ENCODE assay signal across 8 cellular contexts in genomic region chr17:78125976-78126894, GRCh38. TPM values are rescaled to one million over a fixed set of nuclear protein-coding genes. Genes with fewer than 3 reads are reported as not detected.
A peak's percentile ranks its signal among the peaks of the same experiment; 100 is the strongest.
DNase-seq lines count a peak whose midpoint lies in the region; ATAC-seq, FAIRE-seq and TF ChIP-seq lines count a peak whose summit lies in the region.

No MANE protein-coding gene starts in this region.

- H3K27ac ChIP-seq in H1 (ENCODE audit: low read depth, low read length) = no peak overlapping the region
- peak overlapping the region; percentile 7 to 73 (median 66) for H3K27ac ChIP-seq in gastrocnemius medialis

- no peak overlapping the region; the same call in 1 of the 2 replicates for H2BK15ac ChIP-seq in H1 (ENCODE audit: low read length)

- no peak overlapping the region for H2AFZ ChIP-seq in H1 (ENCODE audit: low read length)

- no peak overlapping the region for H4K5ac ChIP-seq in H1 (ENCODE audit: insufficient read length, low read depth, low read length)

- TF ChIP-seq EP300 in H1 (IDR thresholded peaks at IDR 0.05; ENCODE audit: borderline replicate concordance in 1 of 2, low read depth in 2 of 2, low read length in 2 of 2) = no peak

- no peaks in the 10 kb centered on the region for H3K79me2 ChIP-seq in H1 (ENCODE audit: control insufficient read depth in 1 of 2, insufficient read depth in 2 of 2, low read length in 2 of 2)

- H3K79me1 ChIP-seq in H1 (ENCODE audit: low read depth, low read length) = peaks cover 3% of the 10 kb centered on the region

- H3K23me2 ChIP-seq in H1 (ENCODE audit: low read depth, low read length) = peaks cover 14% of the 10 kb centered on the region

- H3K4me1 ChIP-seq in NT2/D1 (ENCODE audit: insufficient read depth, insufficient read length) (peaks cover 40% of the 10 kb centered on the region), H1 (replicated peaks in 1 of 4; ENCODE audit: control insufficient read depth in 3 of 4, insufficient read depth in 4 of 4, low read length in 3 of 4) (peaks cover 0 to 23% (median 17%) of the 10 kb centered on the region in 4 experiments; a peak in 6 of 7 replicates), gastrocnemius medialis (peaks cover 5 to 24% of the 10 kb centered on the region in 2 donors)

- H3K14ac ChIP-seq in H1 (ENCODE audit: insufficient read length) = no peak overlapping the region

- H2BK5ac ChIP-seq in H1 (ENCODE audit: low read depth, low read length) = peak overlapping the region; percentile 55; the same call in 1 of the 2 replicates

- H3K27me3 ChIP-seq in NT2/D1 (ENCODE audit: insufficient read depth, insufficient read length) = peaks cover 9% of the 10 kb centered on the region
- peaks cover 0 to 6% (median 5%) of the 10 kb centered on the region in 4 experiments; a peak in 5 of 7 replicates for H3K27me3 ChIP-seq in H1 (replicated peaks in 1 of 4; ENCODE audit: control insufficient read depth in 3 of 4, extremely low read depth in 1 of 4, insufficient read depth in 3 of 4, low read length in 3 of 4)
- H3K27me3 ChIP-seq in gastrocnemius medialis = peaks cover 18 to 37% (median 27%) of the 10 kb centered on the region in 3 donors

- peak overlapping the region; percentile 87 for H3K9ac ChIP-seq in NT2/D1 (ENCODE audit: insufficient read length, low read depth)
- H3K9ac ChIP-seq in H1 (replicated peaks in 1 of 4; ENCODE audit: extremely low read depth in 1 of 4, low read depth in 3 of 4, low read length in 3 of 4) = no peak overlapping the region

- TF ChIP-seq CTCF in GM12865 (IDR thresholded peaks at IDR 0.05; ENCODE audit: insufficient read depth, low read depth, low read length, missing control alignments) (no peak), H1 (IDR thresholded peaks at IDR 0.05; ENCODE audit: control extremely low read depth in 1 of 3, insufficient read depth in 1 of 3, low read depth in 1 of 3, low read length in 3 of 3) (no peak), gastrocnemius medialis (IDR thresholded peaks at IDR 0.05 in 4 of 5, conservative IDR thresholded peaks at IDR 0.05 in 1 of 5) (no peak)

- no peaks in the 10 kb centered on the region for H3K9me3 ChIP-seq in NT2/D1 (ENCODE audit: insufficient read depth, low read length)
- no peaks in the 10 kb centered on the region for H3K9me3 ChIP-seq in H1 (ENCODE audit: insufficient read depth in 2 of 2, low read depth in 1 of 2, low read length in 1 of 2)
- H3K9me3 ChIP-seq in gastrocnemius medialis = no peaks in the 10 kb centered on the region

- H3K18ac ChIP-seq in H1 (ENCODE audit: extremely low read depth, low read length) = no peak overlapping the region; the same call in 1 of the 2 replicates

- H3K36me3 ChIP-seq in NT2/D1 (ENCODE audit: insufficient read depth, insufficient read length, low read length) (peaks cover 52% of the 10 kb centered on the region), H1 (ENCODE audit: control insufficient read depth in 2 of 4, insufficient read depth in 4 of 4, low read length in 3 of 4) (peaks cover 2 to 31% (median 12%) of the 10 kb centered on the region in 4 experiments; a peak in 5 of 8 replicates), gastrocnemius medialis (no peaks in the 10 kb centered on the region)

- peaks cover 4 to 19% of the 10 kb centered on the region in 2 experiments for H4K20me1 ChIP-seq in H1 (replicated peaks in 1 of 2; ENCODE audit: control insufficient read depth in 1 of 2, insufficient read depth in 2 of 2, low read length in 2 of 2)

- no peak for TF ChIP-seq RAD21 in H1 (IDR thresholded peaks at IDR 0.05 in 1 of 2, conservative IDR thresholded peaks at IDR 0.05 in 1 of 2; ENCODE audit: low read depth in 2 of 2, low read length in 2 of 2)

- POLR2A ChIA-PET in H1 (lab: Charles Lee; ENCODE audit: partially characterized antibody) = interaction anchor here (0.9 to 2.8 kb wide), 8 partner anchors 9 to 61 kb away, joined by 3 to 10 read pairs (median 4); partner anchors contain the start of genes AFMID and TK1

- no peak overlapping the region for H3K56ac ChIP-seq in H1 (replicated peaks; ENCODE audit: insufficient read length, low read depth, low read length)

- no peak for FAIRE-seq in H1 (lab: Jason Lieb, UNC)

- H4K91ac ChIP-seq in H1 (replicated peaks; ENCODE audit: insufficient read length, low read length) = no peak overlapping the region

- CTCF ChIA-PET in H1 (lab: Charles Lee; ENCODE audit: partially characterized antibody) = interaction anchor here (0.8 to 11.4 kb wide), 11 partner anchors 10 to 124 kb away, joined by 3 to 122 read pairs (median 5); partner anchors contain the start of genes AFMID and TK1

- no peak overlapping the region for H2BK20ac ChIP-seq in H1 (ENCODE audit: low read length)

- H3K4me2 ChIP-seq in H1 (ENCODE audit: insufficient read depth in 1 of 2, low read depth in 2 of 2, low read length in 2 of 2) = peak overlapping the region in 1 of 2 experiments; percentile 56; a peak in 1 of 4 replicates

- peak overlapping the region; percentile 32 for H3K4ac ChIP-seq in H1 (replicated peaks; ENCODE audit: insufficient read length, low read depth, low read length)

- peak overlapping the region; percentile 87 for H3K4me3 ChIP-seq in GM12865 (ENCODE audit: low read depth, low read length)
- peak overlapping the region; percentile 2 for H3K4me3 ChIP-seq in NT2/D1 (ENCODE audit: insufficient read length, low read depth)
- no peak overlapping the region for H3K4me3 ChIP-seq in H1 (ENCODE audit: extremely low read depth in 1 of 4, insufficient read depth in 2 of 4, low read depth in 3 of 4, low read length in 4 of 4)
- H3K4me3 ChIP-seq in gastrocnemius medialis = no peak overlapping the region

- WGBS in H1 (ENCODE audit: extremely low coverage in 1 of 2, insufficient coverage in 1 of 2, insufficient read length in 1 of 2, insufficient replicate concordance in 2 of 2, low coverage in 1 of 2, low lambda C conversion rate in 2 of 2, missing lambda C conversion rate in 1 of 2), 2 experiments = 85% methylated on average over 24 of the region's 25 CpGs; no CpG with 5 or more reads in 1 of the 2 experiments

- in situ Hi-C loops in gastrocnemius medialis (cut with MboI; ENCODE audit: low sequenced_read_pairs in 4 of 4) = no loop called here

- no peak for DNase-seq in GM12865 (ENCODE audit: low read depth)
- DNase-seq in NT2/D1 (ENCODE audit: low read depth, low spot score) = no peak
- no peak for DNase-seq in H1 (ENCODE audit: low read depth in 1 of 2, low spot score in 2 of 2)
- no peak for DNase-seq in gastrocnemius medialis
- DNase-seq in SHP77 (lab: John Stamatoyannopoulos, UW) = no peak
- DNase-seq in stimulated activated CD4-positive, alpha-beta T cell treated with anti-CD3 and anti-CD28 coated beads, Interleukin-4, amount 100 ng/mL, for 24 hours = no peak
- no peak for DNase-seq in NCI-H2029 (lab: John Stamatoyannopoulos, UW)

- TF ChIP-seq POLR2A in H1 (IDR thresholded peaks at IDR 0.05; ENCODE audit: control extremely low read depth in 1 of 2, low read depth in 2 of 2, low read length in 2 of 2) (no peak), gastrocnemius medialis (IDR thresholded peaks at IDR 0.05) (no peak)

- H2AK5ac ChIP-seq in H1 (ENCODE audit: low read depth, low read length) = no peak overlapping the region

- H2BK120ac ChIP-seq in H1 (replicated peaks; ENCODE audit: low read depth, low read length) = no peak overlapping the region

- H3K23ac ChIP-seq in H1 (ENCODE audit: insufficient read length) = no peak overlapping the region

- 0 out of 2 replicates have a peak overlapping the region, but pooled peaks have one; percentile 39 for H2BK12ac ChIP-seq in H1 (ENCODE audit: low read depth, low read length)

- intact Hi-C loops in gastrocnemius medialis (cut with DNase I; ENCODE audit: low total_unique reads) = no loop called here

- peak overlapping the region; percentile 71 for H4K8ac ChIP-seq in H1 (ENCODE audit: extremely low read depth, insufficient read depth, low read length)

- ATAC-seq in gastrocnemius medialis (no peak), HG02588 (IDR thresholded peaks at IDR 0.05; ENCODE audit: unreplicated experiment) (no peak)

RNA-seq across cellular contexts. Expression of gene TMC6, which starts 2.3 kb away (rescaled TPM):
- total RNA-seq in H1 (2021; fragmentation: NEBNext Ultra II Directional; extraction: Animal tissue kit (Norgen Biotek cat#: 25700)) = 73.1 and 77.6 TPM in 2 replicates
- polyA plus RNA-seq in H1 (2011; rRNA removed) = 39.4 and 60.4 TPM in 2 replicates
- 44.5 TPM for polyA plus RNA-seq in H1 (2011; cell fraction: cytosol; rRNA removed)
- polyA plus RNA-seq in H1 (2011; cell fraction: nucleus; rRNA removed) = 199 TPM
- 27.4 to 67.3 TPM (median 60.1 TPM) in 4 replicates for polyA plus RNA-seq in H1 (2012, experiment 1 of 2)
- polyA plus RNA-seq in H1 (2012, experiment 2 of 2) = 36.6 TPM
- 74.5 TPM for polyA plus RNA-seq in H1 (2013, experiment 1 of 2)
- 73.3 TPM for polyA plus RNA-seq in H1 (2013, experiment 2 of 2)
- 17.7 and 21.2 TPM in 2 replicates for polyA minus RNA-seq in H1 (2011; rRNA and poly(A)+ RNA removed)
- 35.7 TPM for polyA minus RNA-seq in H1 (2011; cell fraction: cytosol; rRNA and poly(A)+ RNA removed)
- 49.9 TPM for polyA minus RNA-seq in H1 (2011; cell fraction: nucleus; rRNA and poly(A)+ RNA removed)
- 1 to 10 TPM in 3 of 4 donors, under 1 TPM in 1; 0.27 to 4.9 (median 2.6) TPM for total RNA-seq in gastrocnemius medialis

RNA-seq across cellular contexts. Expression of gene TMC8, which starts 4.3 kb away (rescaled TPM):
- 2.0 and 2.8 TPM in 2 replicates for total RNA-seq in H1 (2021; fragmentation: NEBNext Ultra II Directional; extraction: Animal tissue kit (Norgen Biotek cat#: 25700))
- 1.00 and 3.0 TPM in 2 replicates for polyA plus RNA-seq in H1 (2011; rRNA removed)
- 0.83 TPM for polyA plus RNA-seq in H1 (2011; cell fraction: cytosol; rRNA removed)
- polyA plus RNA-seq in H1 (2011; cell fraction: nucleus; rRNA removed) = 5.4 TPM
- polyA plus RNA-seq in H1 (2012, experiment 1 of 2) = 1.2 to 3.1 TPM (median 1.6 TPM) in 4 replicates
- 0.49 TPM for polyA plus RNA-seq in H1 (2012, experiment 2 of 2)
- polyA plus RNA-seq in H1 (2013, experiment 1 of 2) = 2.3 TPM
- 2.6 TPM for polyA plus RNA-seq in H1 (2013, experiment 2 of 2)
- 0.83 and 2.0 TPM in 2 replicates for polyA minus RNA-seq in H1 (2011; rRNA and poly(A)+ RNA removed)
- not detected for polyA minus RNA-seq in H1 (2011; cell fraction: cytosol; rRNA and poly(A)+ RNA removed)
- 2.7 TPM for polyA minus RNA-seq in H1 (2011; cell fraction: nucleus; rRNA and poly(A)+ RNA removed)
- total RNA-seq in gastrocnemius medialis = 1 to 10 TPM in 1 of 4 donors, under 1 TPM in 2, not detected in 1; 0.18 to 1.6 (median 0.65) TPM

RNA-seq across cellular contexts. Expression of gene C17orf99, which starts 19.9 kb away (rescaled TPM):
- not detected in 2 replicates for total RNA-seq in H1 (2021; fragmentation: NEBNext Ultra II Directional; extraction: Animal tissue kit (Norgen Biotek cat#: 25700))
- not detected in 2 replicates for polyA plus RNA-seq in H1 (2011; rRNA removed)
- polyA plus RNA-seq in H1 (2011; cell fraction: cytosol; rRNA removed) = not detected
- polyA plus RNA-seq in H1 (2011; cell fraction: nucleus; rRNA removed) = not detected
- polyA plus RNA-seq in H1 (2012, experiment 1 of 2) = not detected in 4 replicates
- polyA plus RNA-seq in H1 (2012, experiment 2 of 2) = not detected
- polyA plus RNA-seq in H1 (2013, experiment 1 of 2) = not detected
- polyA plus RNA-seq in H1 (2013, experiment 2 of 2) = not detected
- polyA minus RNA-seq in H1 (2011; rRNA and poly(A)+ RNA removed) = not detected in 2 replicates
- polyA minus RNA-seq in H1 (2011; cell fraction: cytosol; rRNA and poly(A)+ RNA removed) = not detected
- polyA minus RNA-seq in H1 (2011; cell fraction: nucleus; rRNA and poly(A)+ RNA removed) = not detected
- not detected for total RNA-seq in gastrocnemius medialis

RNA-seq across cellular contexts. Expression of gene SYNGR2, which starts 42.1 kb away (rescaled TPM):
- total RNA-seq in H1 (2021; fragmentation: NEBNext Ultra II Directional; extraction: Animal tissue kit (Norgen Biotek cat#: 25700)) = 48.4 and 50.0 TPM in 2 replicates
- polyA plus RNA-seq in H1 (2011; rRNA removed) = 139 and 209 TPM in 2 replicates
- polyA plus RNA-seq in H1 (2011; cell fraction: cytosol; rRNA removed) = 92.9 TPM
- 102 TPM for polyA plus RNA-seq in H1 (2011; cell fraction: nucleus; rRNA removed)
- polyA plus RNA-seq in H1 (2012, experiment 1 of 2) = 32.5 to 57.4 TPM (median 51.2 TPM) in 4 replicates
- polyA plus RNA-seq in H1 (2012, experiment 2 of 2) = 37.5 TPM
- polyA plus RNA-seq in H1 (2013, experiment 1 of 2) = 42.0 TPM
- 51.5 TPM for polyA plus RNA-seq in H1 (2013, experiment 2 of 2)
- 53.5 and 79.1 TPM in 2 replicates for polyA minus RNA-seq in H1 (2011; rRNA and poly(A)+ RNA removed)
- 28.6 TPM for polyA minus RNA-seq in H1 (2011; cell fraction: cytosol; rRNA and poly(A)+ RNA removed)
- polyA minus RNA-seq in H1 (2011; cell fraction: nucleus; rRNA and poly(A)+ RNA removed) = 27.7 TPM
- total RNA-seq in gastrocnemius medialis = 100 to 1,000 TPM; 104 to 218 (median 163) TPM

Comparison
In these comparisons a context has a peak if more than half of its experiments do, and no peak if none do; other contexts are left out.
1. H3K4me3 ChIP-seq: peak in GM12865 (single experiment) and NT2/D1 (single experiment); none in H1 (0 of 4) and gastrocnemius medialis (0 of 4).
2. RNA of gene TMC6, which starts 2.3 kb away (total RNA-seq): 73.1 to 77.6 TPM in H1; 0.27 to 4.9 TPM in gastrocnemius medialis; every median in the first group is over 10 times any median in the second.